ENCODE assay signal across 15 cellular contexts in the genomic region with DNA sequence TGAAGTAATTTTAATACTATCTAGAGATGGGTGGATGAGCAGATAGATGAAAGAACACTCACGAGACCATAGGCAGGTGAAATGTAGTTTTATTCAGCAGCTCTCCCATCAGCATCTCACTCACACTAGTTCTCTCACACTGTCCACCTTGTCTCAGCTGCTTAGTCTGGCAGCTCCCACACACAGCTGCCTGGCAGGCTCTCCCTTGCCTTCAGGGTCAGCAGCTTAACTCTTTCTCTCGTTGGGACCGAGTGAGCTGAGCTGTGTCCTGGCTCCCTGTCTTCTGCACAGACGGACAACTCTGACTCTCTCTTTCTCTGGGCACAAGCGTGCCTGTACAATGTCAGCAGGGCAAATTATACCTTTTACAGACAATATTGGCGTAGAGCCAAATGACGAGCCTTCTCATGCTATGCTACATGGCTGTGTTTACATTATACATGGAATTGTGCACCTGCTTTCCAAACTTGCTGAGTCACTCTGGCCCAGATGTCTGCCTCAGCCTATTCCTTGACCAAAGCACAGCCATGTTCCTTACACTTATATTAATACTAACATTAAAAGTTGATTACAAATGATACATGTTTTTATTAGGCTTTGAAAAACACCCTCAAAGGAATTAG.
A peak's percentile ranks its signal among the peaks of the same experiment; 100 is the strongest.
DNase-seq lines count a peak whose midpoint lies in the region; TF ChIP-seq lines count a peak whose summit lies in the region.
"Had no signal": no experiment of that assay in that cellular context is flagged by ENCODE, and none has a peak within 500 bp of the region (broad histone marks: within the 10 kb centered on the region; RNA-seq: fewer than 3 reads in every experiment).

No MANE protein-coding gene starts in this region.

- H3K27me3 ChIP-seq in colonic mucosa: no peaks in the 10 kb centered on the region
- H3K27me3 ChIP-seq: brain microvascular endothelial cell had no signal

- no peak overlapping the region for H3K4me2 ChIP-seq in OCI-LY7 (ENCODE audit: low read length)

- H3K4me1 Mint-ChIP-seq in nephron: peaks cover 15% of the 10 kb centered on the region
- H3K4me1 Mint-ChIP-seq: activated CD4-positive, alpha-beta T cell treated with anti-CD3 and anti-CD28 coated beads, Interleukin-2, amount 10 ng/mL, durations not matched to agents 7 days and 5 days had no signal

- TF ChIP-seq CTCF in RWPE1 (conservative IDR thresholded peaks at IDR 0.05; ENCODE audit: low read depth): no peak
- TF ChIP-seq CTCF in nephron (IDR thresholded peaks at IDR 0.05; ENCODE audit: unreplicated experiment in 3 of 3): no peak
- no peak for TF ChIP-seq CTCF in OCI-LY7 (conservative IDR thresholded peaks at IDR 0.05; ENCODE audit: low read length)
- TF ChIP-seq CTCF in colonic mucosa (IDR thresholded peaks at IDR 0.05): no peak

- POLR2A ChIA-PET in RWPE1 (lab: Yijun Ruan, JAX; ENCODE audit: low non-redundant PET): no interaction called here
- POLR2A ChIA-PET in OCI-LY7 (lab: Charles Lee): interaction anchor here (0.6 to 0.7 kb wide), 2 partner anchors 20 to 30 kb away, joined by 3 to 4 read pairs; no protein-coding TSS in a partner anchor

- intact Hi-C loops in OCI-LY7 (cut with micrococcal nuclease; ENCODE audit: unreplicated experiment) (no loop called here), colonic mucosa (cut with DNase I) (no loop called here)

- H3K4me1 ChIP-seq in OCI-LY7 (ENCODE audit: insufficient read depth, low read length, poor library complexity, severe bottlenecking): no peaks in the 10 kb centered on the region
- H3K4me1 ChIP-seq in colonic mucosa: no peaks in the 10 kb centered on the region

- no peaks in the 10 kb centered on the region for H3K79me2 ChIP-seq in OCI-LY7 (ENCODE audit: insufficient read depth, low read depth, low read length)

- no peaks in the 10 kb centered on the region for H3K27me3 Mint-ChIP-seq in nephron (ENCODE audit: low read depth)
- H3K27me3 Mint-ChIP-seq: activated CD4-positive, alpha-beta T cell treated with anti-CD3 and anti-CD28 coated beads, Interleukin-2, amount 10 ng/mL, durations not matched to agents 7 days and 5 days had no signal

- no peaks in the 10 kb centered on the region for H3K9me2 ChIP-seq in OCI-LY7 (ENCODE audit: insufficient read depth, low read length)

- H3K9me3 Mint-ChIP-seq in nephron: peaks cover 4% of the 10 kb centered on the region

- H3K4me3 ChIP-seq in OCI-LY7 (ENCODE audit: low read depth, low read length, poor library complexity, severe bottlenecking): no peak overlapping the region
- H3K4me3 ChIP-seq in colonic mucosa: no peak overlapping the region

- no peaks in the 10 kb centered on the region for H3K36me3 Mint-ChIP-seq in nephron (ENCODE audit: low read depth)

- H3K27ac ChIP-seq in RWPE1: no peak overlapping the region
- H3K27ac ChIP-seq in OCI-LY7 (ENCODE audit: low read depth, low read length, poor library complexity, severe bottlenecking): no peak overlapping the region
- no peak overlapping the region for H3K27ac ChIP-seq in colonic mucosa
- H3K27ac ChIP-seq: 22Rv1, brain microvascular endothelial cell had no signal

- H4K20me1 ChIP-seq in OCI-LY7 (ENCODE audit: insufficient read depth, low read length): no peaks in the 10 kb centered on the region

- no peaks in the 10 kb centered on the region for H3K36me3 ChIP-seq in OCI-LY7 (ENCODE audit: insufficient read depth, low read length)
- no peaks in the 10 kb centered on the region for H3K36me3 ChIP-seq in colonic mucosa
- H3K36me3 ChIP-seq: brain microvascular endothelial cell had no signal

- no peak overlapping the region for H2AFZ ChIP-seq in OCI-LY7 (ENCODE audit: low read length)

- BruUV-seq in OCI-LY7 (replicated peaks; lab: Mats Ljungman, UMichigan): no TSS peak

- peak overlapping the region; percentile 68 to 88 (median 74) for H3K27ac Mint-ChIP-seq in nephron
- H3K27ac Mint-ChIP-seq: activated CD4-positive, alpha-beta T cell treated with anti-CD3 and anti-CD28 coated beads, Interleukin-2, amount 10 ng/mL, durations not matched to agents 7 days and 5 days; activated T-helper 2 cell treated with anti-CD3 and anti-CD28 coated beads, Interferon-gamma antibody, Interleukin-2, Interleukin-4, amounts not matched to agents 10 μg/mL and 5 μg/mL and 100 μg/mL, durations not matched to agents 14 hours and 24 hours and 36 hours had no signal

- DNase-seq in DMS 273 (lab: John Stamatoyannopoulos, UW; ENCODE audit: unreplicated experiment) (peak; percentile 34), DMS 273 treated with DMSO at 0.1 percent for 48 hours (lab: John Stamatoyannopoulos, UW) (no peak), NCI-H2029 (lab: John Stamatoyannopoulos, UW) (peak; percentile 88), RWPE1 (ENCODE audit: low spot score) (peak; percentile 10), OCI-LY7 (ENCODE audit: low spot score) (no peak), GDM1 (lab: John Stamatoyannopoulos, UW) (no peak), colonic mucosa (no peak)
- DNase-seq: activated CD4-positive, alpha-beta T cell treated with anti-CD3 and anti-CD28 coated beads, Interleukin-2, amount 10 ng/mL, durations not matched to agents 7 days and 5 days; brain microvascular endothelial cell; Kasumi-1; NK-92 treated with Interleukin-12 subunit alpha and Interleukin-12 subunit beta, amount 100 ng/mL, for 24 hours; T-helper 1 cell had no signal

- H3K9ac ChIP-seq in colonic mucosa (ENCODE audit: low read depth in 2 of 2, low read length in 2 of 2): no peak overlapping the region

- CTCF ChIA-PET in RWPE1 (lab: Yijun Ruan, JAX) (interaction anchor here (0.9 kb wide), 1 partner anchor 9 kb away, joined by 5 read pairs; no protein-coding TSS in a partner anchor), OCI-LY7 (lab: Charles Lee; ENCODE audit: unreplicated experiment) (no interaction called here)

- H3K9me3 ChIP-seq in OCI-LY7 (ENCODE audit: low read length) (no peaks in the 10 kb centered on the region), colonic mucosa (no peaks in the 10 kb centered on the region)

- no peak overlapping the region for H3K4me3 Mint-ChIP-seq in nephron
- H3K4me3 Mint-ChIP-seq: activated CD4-positive, alpha-beta T cell treated with anti-CD3 and anti-CD28 coated beads, Interleukin-2, amount 10 ng/mL, durations not matched to agents 7 days and 5 days had no signal

Comparison
In these comparisons a context has a peak if more than half of its experiments do, and no peak if none do; other contexts are left out.
1. DNase-seq: peak in DMS 273 (single experiment), NCI-H2029 (single experiment) and RWPE1 (single experiment); none in DMS 273 treated with DMSO at 0.1 percent for 48 hours (single experiment), OCI-LY7 (single experiment), GDM1 (single experiment) and colonic mucosa (single experiment).